18 cellular contexts compared by ENCODE assay signal in the genomic region with DNA sequence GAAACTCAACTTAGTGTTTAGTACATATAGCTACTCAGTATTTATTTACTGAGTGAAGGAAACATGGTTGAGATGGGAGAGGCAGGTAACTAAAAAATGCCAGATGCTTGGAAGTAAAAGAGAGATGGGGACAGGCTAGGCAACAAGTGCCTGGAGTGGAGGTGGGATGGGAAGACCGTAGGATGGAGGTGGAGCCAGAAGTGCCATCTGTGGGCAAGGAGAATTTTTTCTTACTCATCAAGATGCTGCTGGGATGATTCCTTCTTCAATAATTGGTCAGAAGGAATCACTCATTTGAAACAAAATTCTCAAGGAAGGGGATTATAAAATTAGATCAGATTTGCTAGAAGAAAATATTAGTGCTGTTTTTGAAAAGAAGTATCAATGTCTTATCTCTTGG.
A peak's percentile ranks its signal among the peaks of the same experiment; 100 is the strongest.
DNase-seq lines count a peak whose midpoint lies in the region; TF ChIP-seq lines count a peak whose summit lies in the region.
"Had no signal": no experiment of that assay in that cellular context is flagged by ENCODE, and none has a peak within 500 bp of the region (broad histone marks: within the 10 kb centered on the region; RNA-seq: fewer than 3 reads in every experiment).

No MANE protein-coding gene starts in this region.

- H3K4me3 Mint-ChIP-seq in osteocyte (ENCODE audit: unreplicated experiment) = peak overlapping the region; percentile 22
- no peak overlapping the region for H3K4me3 Mint-ChIP-seq in activated CD4-positive, alpha-beta memory T cell treated with anti-CD3 and anti-CD28 coated beads for 36 hours
- H3K4me3 Mint-ChIP-seq: CD8-positive, alpha-beta T cell; H9 had no signal

- CTCF ChIA-PET in activated CD4-positive, alpha-beta memory T cell treated with anti-CD3 and anti-CD28 coated beads for 36 hours (lab: Charles Lee) = no interaction called here

- DNase-seq in ELR (ENCODE audit: low read depth) (peak; percentile 6), RPMI7951 (ENCODE audit: low read depth) (peak; percentile 6), dedifferentiated amniotic fluid mesenchymal stem cell (ENCODE audit: extremely low spot score) (peak; percentile 30), osteocyte (ENCODE audit: extremely low spot score, unreplicated experiment) (no peak), NCI-H1694 treated with DMSO at 0.1 percent for 48 hours (lab: John Stamatoyannopoulos, UW) (no peak), GM19240 (ENCODE audit: insufficient read length, low spot score) (no peak), kidney glomerular epithelial cell (lab: John Stamatoyannopoulos, UW) (no peak)
- DNase-seq in activated CD4-positive, alpha-beta memory T cell treated with anti-CD3 and anti-CD28 coated beads for 36 hours = no peak
- DNase-seq: CD8-positive, alpha-beta T cell; DMS79 treated with DMSO at 0.1 percent for 48 hours; GF-D8; H9; MV-4-11; NCI-H1417; NCI-H1930; NCI-H446; NK-92 treated with Interleukin-12 subunit alpha and Interleukin-12 subunit beta, amount 100 ng/mL, for 24 hours; SHP77 treated with DMSO at 0.1 percent for 48 hours had no signal

- H3K36me3 Mint-ChIP-seq in osteocyte (ENCODE audit: unreplicated experiment) = peaks cover 6% of the 10 kb centered on the region
- no peaks in the 10 kb centered on the region for H3K36me3 Mint-ChIP-seq in activated CD4-positive, alpha-beta memory T cell treated with anti-CD3 and anti-CD28 coated beads for 36 hours
- H3K36me3 Mint-ChIP-seq: CD8-positive, alpha-beta T cell had no signal

- POLR2A ChIA-PET in activated CD4-positive, alpha-beta memory T cell treated with anti-CD3 and anti-CD28 coated beads for 36 hours (lab: Charles Lee) = no interaction called here

- intact Hi-C loops in activated CD4-positive, alpha-beta memory T cell treated with anti-CD3 and anti-CD28 coated beads for 36 hours (cut with micrococcal nuclease) = no loop called here

- peaks cover 12% of the 10 kb centered on the region for H3K9me3 Mint-ChIP-seq in osteocyte (ENCODE audit: unreplicated experiment)
- H3K9me3 Mint-ChIP-seq in activated CD4-positive, alpha-beta memory T cell treated with anti-CD3 and anti-CD28 coated beads for 36 hours = no peaks in the 10 kb centered on the region
- H3K9me3 Mint-ChIP-seq: CD8-positive, alpha-beta T cell; H9 had no signal

- H3K27ac Mint-ChIP-seq in osteocyte (ENCODE audit: unreplicated experiment) = peak overlapping the region; percentile 92
- no peak overlapping the region for H3K27ac Mint-ChIP-seq in activated CD4-positive, alpha-beta memory T cell treated with anti-CD3 and anti-CD28 coated beads for 36 hours
- H3K27ac Mint-ChIP-seq: CD8-positive, alpha-beta T cell; H9 had no signal

- peaks cover 67% of the 10 kb centered on the region for H3K4me1 Mint-ChIP-seq in osteocyte (ENCODE audit: unreplicated experiment)
- no peaks in the 10 kb centered on the region for H3K4me1 Mint-ChIP-seq in activated CD4-positive, alpha-beta memory T cell treated with anti-CD3 and anti-CD28 coated beads for 36 hours (ENCODE audit: low read depth)

- no peak for TF ChIP-seq CTCF in osteocyte (IDR thresholded peaks at IDR 0.05)

- no peaks in the 10 kb centered on the region for H3K27me3 Mint-ChIP-seq in osteocyte (ENCODE audit: unreplicated experiment)
- H3K27me3 Mint-ChIP-seq in activated CD4-positive, alpha-beta memory T cell treated with anti-CD3 and anti-CD28 coated beads for 36 hours = peaks cover 4% of the 10 kb centered on the region

Comparison
In these comparisons a context has a peak if more than half of its experiments do, and no peak if none do; other contexts are left out.
1. DNase-seq: peak in ELR (single experiment), RPMI7951 (single experiment) and dedifferentiated amniotic fluid mesenchymal stem cell (single experiment); none in osteocyte (single experiment), NCI-H1694 treated with DMSO at 0.1 percent for 48 hours (single experiment), GM19240 (single experiment), activated CD4-positive, alpha-beta memory T cell treated with anti-CD3 and anti-CD28 coated beads for 36 hours (single experiment) and kidney glomerular epithelial cell (single experiment).